18 cellular contexts compared by ENCODE assay signal in genomic region chr6:125008957-125009356, GRCh38. TPM values are rescaled to one million over a fixed set of nuclear protein-coding genes. Genes with fewer than 3 reads are reported as not detected.
"Had no signal": no experiment of that assay in that cellular context is flagged by ENCODE, and none has a peak within 500 bp of the region (broad histone marks: within the 10 kb centered on the region; RNA-seq: fewer than 3 reads in every experiment).

No MANE protein-coding gene starts in this region.

- H3K9me3 ChIP-seq: uterus had no signal

- H3K9me3 Mint-ChIP-seq: activated CD4-positive, alpha-beta T cell treated with anti-CD3 and anti-CD28 coated beads, Interleukin-2, amount 10 ng/mL, durations not matched to agents 7 days and 5 days; activated T-cell treated with anti-CD3 and anti-CD28 coated beads, Interleukin-2, amount 50 U/mL, for 4 hours; central memory CD8-positive, alpha-beta T cell had no signal

- H3K4me3 Mint-ChIP-seq: activated CD4-positive, alpha-beta T cell treated with anti-CD3 and anti-CD28 coated beads, Interleukin-2, amount 10 ng/mL, durations not matched to agents 7 days and 5 days; activated CD8-positive, alpha-beta T cell treated with anti-CD3 and anti-CD28 coated beads, Interleukin-2, amount 10 ng/mL, durations not matched to agents 7 days and 5 days; activated naive CD4-positive, alpha-beta T cell treated with anti-CD3 and anti-CD28 coated beads for 36 hours; activated T-cell treated with anti-CD3 and anti-CD28 coated beads, Interleukin-2, amount 50 U/mL, for 4 hours; central memory CD8-positive, alpha-beta T cell; naive thymus-derived CD8-positive, alpha-beta T cell had no signal

- H3K27me3 ChIP-seq: tibial nerve, uterus had no signal

- ATAC-seq: activated CD4-positive, CD25-positive, alpha-beta regulatory T cell treated with anti-CD3 and anti-CD28 coated beads, Interleukin-2, amount 50 U/mL, for 24 hours; activated CD8-positive, alpha-beta T cell treated with anti-CD3 and anti-CD28 coated beads, Interleukin-2, amount 10 ng/mL, durations not matched to agents 7 days and 5 days; activated T-cell treated with anti-CD3 and anti-CD28 coated beads, Interleukin-2, amount 50 U/mL, for 4 hours; naive thymus-derived CD8-positive, alpha-beta T cell had no signal

- H3K27ac Mint-ChIP-seq: activated CD4-positive, alpha-beta T cell treated with anti-CD3 and anti-CD28 coated beads, Interleukin-2, amount 10 ng/mL, durations not matched to agents 7 days and 5 days; activated CD8-positive, alpha-beta T cell treated with anti-CD3 and anti-CD28 coated beads, Interleukin-2, amount 10 ng/mL, durations not matched to agents 7 days and 5 days; activated naive CD4-positive, alpha-beta T cell treated with anti-CD3 and anti-CD28 coated beads for 36 hours had no signal

- H3K36me3 ChIP-seq: uterus had no signal

- DNase-seq: activated CD4-positive, alpha-beta T cell treated with anti-CD3 and anti-CD28 coated beads, Interleukin-2, amount 10 ng/mL, durations not matched to agents 7 days and 5 days; activated CD8-positive, alpha-beta T cell treated with anti-CD3 and anti-CD28 coated beads, Interleukin-2, amount 10 ng/mL, durations not matched to agents 7 days and 5 days; activated naive CD4-positive, alpha-beta T cell treated with anti-CD3 and anti-CD28 coated beads for 36 hours; activated T-cell treated with anti-CD3 and anti-CD28 coated beads, Interleukin-2, amount 50 U/mL, for 4 hours; anterior cingulate cortex; hypothalamus; islet precursor cell; naive thymus-derived CD8-positive, alpha-beta T cell; stimulated activated CD4-positive, alpha-beta T cell treated with anti-CD3 and anti-CD28 coated beads, Interleukin-12 subunit alpha, Interleukin-12 subunit beta, amount 100 ng/mL, for 4 hours; stimulated activated CD4-positive, alpha-beta T cell treated with anti-CD3 and anti-CD28 coated beads, Interleukin-1b, Interleukin-23, amount 100 ng/mL, for 48 hours; stimulated activated naive CD4-positive, alpha-beta T cell treated with Interleukin-2 at 50 U/mL for 16 hours; substantia nigra; uterus had no signal

- H3K4me1 Mint-ChIP-seq: central memory CD8-positive, alpha-beta T cell; naive thymus-derived CD8-positive, alpha-beta T cell had no signal

- H3K27me3 Mint-ChIP-seq: central memory CD8-positive, alpha-beta T cell had no signal

- H3K4me3 ChIP-seq: coronary artery, tibial nerve, uterus had no signal

- H3K27ac ChIP-seq: coronary artery had no signal

- FAIRE-seq: frontal cortex had no signal

RNA-seq across cellular contexts. Expression of gene RNF217, which starts 46.7 kb away (rescaled TPM):
- total RNA-seq: naive thymus-derived CD8-positive, alpha-beta T cell had no signal
